Comparison of ENCODE assay signal across 8 cellular contexts in genomic region chr22:27212617-27213177, GRCh38.
A peak's percentile ranks its signal among the peaks of the same experiment; 100 is the strongest.
DNase-seq lines count a peak whose midpoint lies in the region; TF ChIP-seq lines count a peak whose summit lies in the region.

No MANE protein-coding gene starts in this region.

- TF ChIP-seq CTCF in BE2C (IDR thresholded peaks at IDR 0.05; ENCODE audit: low read depth, low read length): no peak
- TF ChIP-seq CTCF in epithelial cell of proximal tubule (conservative IDR thresholded peaks at IDR 0.05; ENCODE audit: low read depth, low read length): no peak

- DNase-seq in BE2C (peak; percentile 64), NCI-H345 (lab: John Stamatoyannopoulos, UW) (peak; percentile 50), epithelial cell of proximal tubule (ENCODE audit: low read depth) (peak; percentile 72), neuronal stem cell (ENCODE audit: low spot score) (no peak), NCI-H2029 treated with DMSO at 0.1 percent for 48 hours (lab: John Stamatoyannopoulos, UW) (no peak), NCI-H1105 treated with DMSO at 0.1 percent for 48 hours (lab: John Stamatoyannopoulos, UW) (no peak), NCI-H146 (lab: John Stamatoyannopoulos, UW) (no peak)
- DNase-seq in stimulated activated CD4-positive, alpha-beta T cell treated with anti-CD3 and anti-CD28 coated beads, Interleukin-1b, Interleukin-23, amount 100 ng/mL, for 48 hours: no peak

- peak overlapping the region; percentile 29 for H3K4me3 ChIP-seq in BE2C (ENCODE audit: low read depth, low read length)
- no peak overlapping the region for H3K4me3 ChIP-seq in epithelial cell of proximal tubule (ENCODE audit: low read depth, low read length)
- H3K4me3 ChIP-seq in neuronal stem cell (ENCODE audit: low read length in 2 of 2): no peak overlapping the region

- no peak overlapping the region for H3K4me2 ChIP-seq in neuronal stem cell (ENCODE audit: insufficient read depth, low read length, poor library complexity, severe bottlenecking)

- no peak overlapping the region for H3K27ac ChIP-seq in neuronal stem cell (replicated peaks; ENCODE audit: low read length)

- no peak overlapping the region for H2BK120ac ChIP-seq in neuronal stem cell (ENCODE audit: low read depth, low read length)

- H3K9ac ChIP-seq in neuronal stem cell (ENCODE audit: low read depth, low read length, poor library complexity): no peak overlapping the region

- H3K9me3 ChIP-seq in BE2C (no peaks in the 10 kb centered on the region), neuronal stem cell (replicated peaks in 1 of 2; ENCODE audit: control insufficient read depth in 2 of 2, insufficient read depth in 1 of 2, low read depth in 1 of 2, low read length in 2 of 2) (no peaks in the 10 kb centered on the region)

- H3K36me3 ChIP-seq in BE2C (no peaks in the 10 kb centered on the region), neuronal stem cell (replicated peaks in 1 of 2; ENCODE audit: control insufficient read depth in 2 of 2, insufficient read depth in 2 of 2, low read length in 2 of 2) (no peaks in the 10 kb centered on the region)

- H3K27me3 ChIP-seq in BE2C: no peaks in the 10 kb centered on the region
- H3K27me3 ChIP-seq in neuronal stem cell (ENCODE audit: control insufficient read depth in 3 of 3, insufficient read depth in 3 of 3, low read depth in 1 of 3, low read length in 3 of 3): no peaks in the 10 kb centered on the region

- peak overlapping the region; percentile 26 for H2AFZ ChIP-seq in neuronal stem cell (ENCODE audit: low read length)

- no peak overlapping the region for H2BK15ac ChIP-seq in neuronal stem cell (ENCODE audit: low read length)

- H3K23ac ChIP-seq in neuronal stem cell (ENCODE audit: low read depth, low read length, poor library complexity): no peak overlapping the region

- peaks cover 16% of the 10 kb centered on the region for H3K4me1 ChIP-seq in BE2C
- peaks cover 10 to 14% of the 10 kb centered on the region in 2 donors for H3K4me1 ChIP-seq in neuronal stem cell (ENCODE audit: control insufficient read depth in 2 of 2, insufficient read depth in 1 of 2, low read depth in 1 of 2, low read length in 2 of 2)

- no peak overlapping the region for H3K4ac ChIP-seq in neuronal stem cell (ENCODE audit: low read length)

- H2BK12ac ChIP-seq in neuronal stem cell (ENCODE audit: low read length): no peak overlapping the region

- H4K91ac ChIP-seq in neuronal stem cell (ENCODE audit: low read depth, low read length, poor library complexity): no peak overlapping the region

- no peak overlapping the region for H2AK5ac ChIP-seq in neuronal stem cell (ENCODE audit: low read depth, low read length)

- no CpG with 5 or more reads among the region's 14 CpGs for WGBS in neuronal stem cell (ENCODE audit: extremely low coverage in 2 of 2, insufficient read length in 2 of 2, insufficient replicate concordance in 1 of 2), 2 donors

- no peaks in the 10 kb centered on the region for H3K79me1 ChIP-seq in neuronal stem cell (ENCODE audit: low read depth, low read length)

- no peak overlapping the region for H2BK5ac ChIP-seq in neuronal stem cell (ENCODE audit: low read length)

- no peak overlapping the region for H4K8ac ChIP-seq in neuronal stem cell (ENCODE audit: low read depth, low read length)

- H3K18ac ChIP-seq in neuronal stem cell (ENCODE audit: low read length): peak overlapping the region; percentile 44

- peak overlapping the region; percentile 26 for H3K14ac ChIP-seq in neuronal stem cell (ENCODE audit: low read length)

Comparison
In these comparisons a context has a peak if more than half of its experiments do, and no peak if none do; other contexts are left out.
1. DNase-seq: peak in BE2C (single experiment), NCI-H345 (single experiment) and epithelial cell of proximal tubule (single experiment); none in neuronal stem cell (single experiment), NCI-H2029 treated with DMSO at 0.1 percent for 48 hours (single experiment), stimulated activated CD4-positive, alpha-beta T cell treated with anti-CD3 and anti-CD28 coated beads, Interleukin-1b, Interleukin-23, amount 100 ng/mL, for 48 hours (single experiment), NCI-H1105 treated with DMSO at 0.1 percent for 48 hours (single experiment) and NCI-H146 (single experiment).